Comparison of ENCODE assay signal across 8 cellular contexts in the genomic region with DNA sequence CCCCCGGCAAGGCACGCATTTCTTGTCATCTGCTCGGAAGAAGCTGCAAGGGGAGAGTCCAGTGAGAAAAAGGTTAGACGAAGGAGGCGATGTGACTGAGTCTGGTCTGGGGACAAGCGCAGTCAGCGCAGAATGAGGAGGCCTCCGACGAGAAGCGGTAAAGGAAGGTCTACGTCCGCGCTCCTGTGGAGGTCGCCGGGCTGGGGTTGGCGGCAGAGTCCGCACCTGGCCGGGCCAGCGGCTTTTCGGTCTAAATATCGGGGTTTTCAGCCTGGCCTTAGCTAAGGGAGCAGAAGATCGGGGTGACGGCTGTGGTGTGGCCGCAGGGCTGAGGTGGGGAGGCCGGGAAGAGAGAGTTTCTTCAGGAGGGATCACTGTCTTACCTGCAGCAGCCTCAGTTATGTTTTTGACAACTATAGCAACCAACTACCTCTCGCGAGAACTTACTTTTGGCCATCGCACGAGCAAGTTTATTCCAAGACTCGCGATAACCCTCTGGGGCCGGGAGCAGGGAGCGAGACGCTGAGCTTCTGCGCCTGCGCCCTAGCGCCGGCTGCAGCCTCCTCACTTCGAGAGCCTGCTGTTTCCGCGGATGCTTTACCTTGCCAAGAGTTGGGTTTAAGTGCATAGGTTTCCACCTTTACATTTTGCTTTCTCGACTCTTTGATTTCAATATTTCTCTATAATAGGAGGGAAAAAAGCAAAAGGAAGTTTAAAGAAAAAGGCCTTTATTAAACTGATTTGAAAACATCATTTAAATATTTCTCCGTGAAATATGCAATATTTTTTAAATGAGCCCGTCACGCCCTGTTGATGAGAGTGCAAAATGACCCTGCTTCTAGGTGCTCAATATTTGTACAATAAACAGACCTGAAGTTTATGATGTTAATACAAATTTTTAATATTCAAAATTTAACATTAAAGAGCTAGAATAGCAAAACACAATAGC. TPM values are rescaled to one million over a fixed set of nuclear protein-coding genes. Genes with fewer than 3 reads are reported as not detected.
DNase-seq lines count a peak whose midpoint lies in the region; ATAC-seq and TF ChIP-seq lines count a peak whose summit lies in the region.

A gene (minus strand): TSS at position 534 of the 949 bp plus-strand sequence. CDS start 4,068 bp downstream, outside the sequence.

- peak within 1 kb of the TSS; percentile 94 for H3K4me2 ChIP-seq in skeletal muscle satellite cell (ENCODE audit: low read length)

- ATAC-seq in GM18867 (IDR thresholded peaks at IDR 0.05; ENCODE audit: unreplicated experiment) (peak; percentile 89), HG03103 (IDR thresholded peaks at IDR 0.05; ENCODE audit: low read depth, unreplicated experiment) (peak; percentile 91)

- peak; percentile 96 for DNase-seq in A172 (ENCODE audit: low spot score)
- DNase-seq in NCI-H2171 (lab: John Stamatoyannopoulos, UW): peak; percentile 88
- DNase-seq in breast epithelium (ENCODE audit: low spot score in 2 of 2): peak; percentile 90

- H3K9ac ChIP-seq in iPS-20b (ENCODE audit: low read depth, low read length): peak within 1 kb of the TSS; percentile 84
- peak within 1 kb of the TSS; percentile 86 for H3K9ac ChIP-seq in skeletal muscle satellite cell (ENCODE audit: low read depth, low read length)

- H3K27ac ChIP-seq in VCaP (peak within 1 kb of the TSS; percentile 75), breast epithelium (peak within 1 kb of the TSS; percentile 76 to 85), iPS-20b (ENCODE audit: low read length) (no peak within 1 kb of the TSS)

- H3K4me1 ChIP-seq in breast epithelium: peaks cover 0 to 8% of the 10 kb centered on the region in 2 donors
- no peaks in the 10 kb centered on the region for H3K4me1 ChIP-seq in iPS-20b (ENCODE audit: insufficient read depth, low read length)
- peaks cover 13% of the 10 kb centered on the region for H3K4me1 ChIP-seq in skeletal muscle satellite cell (ENCODE audit: control insufficient read depth, insufficient read depth, low read length)

- no peaks in the 10 kb centered on the region for H3K36me3 ChIP-seq in breast epithelium
- no peaks in the 10 kb centered on the region for H3K36me3 ChIP-seq in iPS-20b (ENCODE audit: insufficient read depth, low read depth, low read length)
- H3K36me3 ChIP-seq in skeletal muscle satellite cell (ENCODE audit: insufficient read depth, low read length): no peaks in the 10 kb centered on the region

- H3K9me3 ChIP-seq in breast epithelium: no peaks in the 10 kb centered on the region
- no peaks in the 10 kb centered on the region for H3K9me3 ChIP-seq in iPS-20b (ENCODE audit: insufficient read depth, low read depth, low read length)
- H3K9me3 ChIP-seq in skeletal muscle satellite cell (replicated peaks; ENCODE audit: low read length): no peaks in the 10 kb centered on the region

- H3K27me3 ChIP-seq in breast epithelium (no peaks in the 10 kb centered on the region), iPS-20b (ENCODE audit: insufficient read depth, low read length) (peaks cover 25% of the 10 kb centered on the region), skeletal muscle satellite cell (ENCODE audit: control insufficient read depth, insufficient read depth, low read length) (no peaks in the 10 kb centered on the region)

- H3K4me3 ChIP-seq in breast epithelium: peak within 1 kb of the TSS; percentile 68 to 87 (median 74)
- H3K4me3 ChIP-seq in iPS-20b (ENCODE audit: low read length): peak within 1 kb of the TSS; percentile 84
- H3K4me3 ChIP-seq in skeletal muscle satellite cell (ENCODE audit: low read length): peak within 1 kb of the TSS; percentile 84

- TF ChIP-seq CTCF in VCaP (conservative IDR thresholded peaks at IDR 0.05): no peak
- TF ChIP-seq CTCF in breast epithelium (IDR thresholded peaks at IDR 0.05): no peak

- TF ChIP-seq POLR2A in breast epithelium (IDR thresholded peaks at IDR 0.05): no peak

- intact Hi-C loops in breast epithelium (cut with DNase I; ENCODE audit: low total_unique reads): no loop called here

RNA-seq across cellular contexts. Expression of the gene that starts here (rescaled TPM):
- total RNA-seq in A172 (2014; rRNA removed; shearing (Covaris generic)): 0.36 and 0.72 TPM in 2 replicates
- 10 to 100 TPM in 1 of 3 donors, 1 to 10 TPM in 2; 7.8 to 10.4 (median 9.2) TPM for total RNA-seq in breast epithelium
- 0.66 and 0.76 TPM in 2 replicates for total RNA-seq in skeletal muscle satellite cell (2012; rRNA removed)

Comparison
In these comparisons a context has a peak if more than half of its experiments do, and no peak if none do; other contexts are left out.
1. Peak in DNase-seq in A172; RNA of the gene not detected or under 1 TPM.